ENCODE assay signal across 27 cellular contexts in genomic region chr18:56929861-56930260, GRCh38.
"Had no signal": no experiment of that assay in that cellular context is flagged by ENCODE, and none has a peak within 500 bp of the region (broad histone marks: within the 10 kb centered on the region; RNA-seq: fewer than 3 reads in every experiment).

No MANE protein-coding gene starts in this region.

- H3K9me3 ChIP-seq: left ventricle myocardium inferior, neutrophil, right atrium auricular region, right lobe of liver, suprapubic skin, thoracic aorta, tibial artery, upper lobe of right lung had no signal

- H3K4me1 Mint-ChIP-seq: memory B cell, nephron progenitor cell had no signal

- H3K9me3 Mint-ChIP-seq: memory B cell; naive B cell; natural killer cell; nephron progenitor cell; neural progenitor cell; stimulated activated effector memory CD8-positive, alpha-beta T cell treated with anti-CD3 and anti-CD28 coated beads, Interleukin-12 subunit alpha, Interleukin-12 subunit beta, amount 100 ng/mL, for 72 hours; stimulated activated naive CD8-positive, alpha-beta T cell treated with anti-CD3 and anti-CD28 coated beads, Interleukin-15, Interleukin-2, amounts not matched to agents 100 ng/mL and 50 ng/mL, for 24 hours had no signal

- H3K27ac ChIP-seq: hepatocyte, left ventricle myocardium inferior, neural progenitor cell, neutrophil, parathyroid adenoma, right atrium auricular region, right lobe of liver, skin epidermis, suprapubic skin, thoracic aorta, tibial artery, upper lobe of right lung had no signal

- H3K36me3 Mint-ChIP-seq: stimulated activated effector memory CD8-positive, alpha-beta T cell treated with anti-CD3 and anti-CD28 coated beads, Interleukin-12 subunit alpha, Interleukin-12 subunit beta, amount 100 ng/mL, for 72 hours had no signal

- H3K27me3 Mint-ChIP-seq: memory B cell; naive B cell; progenitor cell of endocrine pancreas; stimulated activated naive CD8-positive, alpha-beta T cell treated with anti-CD3 and anti-CD28 coated beads, Interleukin-15, Interleukin-2, amounts not matched to agents 100 ng/mL and 50 ng/mL, for 24 hours had no signal

- H3K79me2 ChIP-seq: hepatocyte, parathyroid adenoma had no signal

- DNase-seq: islet precursor cell; left ventricle myocardium inferior; naive B cell; natural killer cell; nephron progenitor cell; occipital lobe; right lobe of liver; stimulated activated CD4-positive, alpha-beta T cell treated with anti-CD3 and anti-CD28 coated beads, Interleukin-12 subunit alpha, Interleukin-12 subunit beta, amount 100 ng/mL, for 4 hours; stimulated activated CD4-positive, alpha-beta T cell treated with anti-CD3 and anti-CD28 coated beads, Interleukin-15, amount 100 ng/mL, for 24 hours; stimulated activated CD4-positive, alpha-beta T cell treated with anti-CD3 and anti-CD28 coated beads, Interleukin-4, amount 100 ng/mL, for 24 hours; stimulated activated naive CD4-positive, alpha-beta T cell; tibial artery; trophoblast cell; upper lobe of right lung had no signal

- H2AFZ ChIP-seq: hepatocyte, neural progenitor cell, parathyroid adenoma had no signal

- H3K27ac Mint-ChIP-seq: memory B cell; naive B cell; natural killer cell; nephron progenitor cell; neural progenitor cell; progenitor cell of endocrine pancreas; stimulated activated effector memory CD8-positive, alpha-beta T cell treated with anti-CD3 and anti-CD28 coated beads, Interleukin-12 subunit alpha, Interleukin-12 subunit beta, amount 100 ng/mL, for 72 hours; stimulated activated naive CD8-positive, alpha-beta T cell treated with anti-CD3 and anti-CD28 coated beads, Interleukin-15, Interleukin-2, amounts not matched to agents 100 ng/mL and 50 ng/mL, for 24 hours had no signal

- H3K4me3 Mint-ChIP-seq: memory B cell; naive B cell; natural killer cell; nephron progenitor cell; neural progenitor cell; stimulated activated effector memory CD8-positive, alpha-beta T cell treated with anti-CD3 and anti-CD28 coated beads, Interleukin-12 subunit alpha, Interleukin-12 subunit beta, amount 100 ng/mL, for 72 hours; stimulated activated naive CD8-positive, alpha-beta T cell treated with anti-CD3 and anti-CD28 coated beads, Interleukin-15, Interleukin-2, amounts not matched to agents 100 ng/mL and 50 ng/mL, for 24 hours had no signal

- H3K4me3 ChIP-seq: hepatocyte, left ventricle myocardium inferior, lung, neural progenitor cell, right atrium auricular region, right lobe of liver, skin epidermis, suprapubic skin, thoracic aorta, tibial artery, upper lobe of right lung had no signal

- H3K27me3 ChIP-seq: hepatocyte, neural progenitor cell, neutrophil, right atrium auricular region, right lobe of liver, suprapubic skin, tibial artery, upper lobe of right lung had no signal

- H3K4me2 ChIP-seq: hepatocyte, neural progenitor cell had no signal

- H3K9ac ChIP-seq: neural progenitor cell, parathyroid adenoma had no signal

- ATAC-seq: natural killer cell; right lobe of liver; stimulated activated effector memory CD8-positive, alpha-beta T cell treated with anti-CD3 and anti-CD28 coated beads, Interleukin-12 subunit alpha, Interleukin-12 subunit beta, amount 100 ng/mL, for 72 hours; upper lobe of right lung had no signal

- H3K4me1 ChIP-seq: left ventricle myocardium inferior, neural progenitor cell, right atrium auricular region, right lobe of liver, suprapubic skin, tibial artery, upper lobe of right lung had no signal

- H3K36me3 ChIP-seq: neural progenitor cell, neutrophil, right atrium auricular region, right lobe of liver, suprapubic skin, thoracic aorta, upper lobe of right lung had no signal
